ENCODE assay signal across 1 cellular context in genomic region chr6:75748743-75749538, GRCh38.
A peak's percentile ranks its signal among the peaks of the same experiment; 100 is the strongest.
TF ChIP-seq lines count a peak whose summit lies in the region.

Gene MYO6, plus strand, starts transcription at chr6:75749239. Its CDS starts 68,309 bp downstream, at chr6:75817548.

TF ChIP-seq in HepG2, 621 proteins besides CTCF, POLR2A, EP300 and RAD21 (continued from another document and continues in another):
- TF ChIP-seq SIN3A (IDR thresholded peaks at IDR 0.05; ENCODE audit: borderline replicate concordance, low read depth, low read length) (peak; percentile 77; the same call in 1 of the 2 replicates), ZBTB14 (CRISPR knock-in tag; IDR thresholded peaks at IDR 0.05) (peak; percentile 92), TFDP1 (CRISPR knock-in tag; IDR thresholded peaks at IDR 0.05; ENCODE audit: borderline replicate concordance) (peak; percentile 2; the same call in 1 of the 2 replicates), NR0B2 (CRISPR knock-in tag; IDR thresholded peaks at IDR 0.05) (no peak), SOX6 (IDR thresholded peaks at IDR 0.05) (no peak), SOX6 (CRISPR knock-in tag; IDR thresholded peaks at IDR 0.05) (peak; percentile 29; the same call in 1 of the 2 replicates), THAP7 (CRISPR knock-in tag; IDR thresholded peaks at IDR 0.05) (peak; percentile 29; the same call in 1 of the 2 replicates), ZNF777 (CRISPR knock-in tag; IDR thresholded peaks at IDR 0.05) (peak; percentile 85), ZNF773 (CRISPR knock-in tag; IDR thresholded peaks at IDR 0.05; ENCODE audit: borderline replicate concordance) (peak; percentile 71; the same call in 1 of the 2 replicates), ETV6 (CRISPR knock-in tag; conservative IDR thresholded peaks at IDR 0.05) (0 out of 2 replicates have a peak, but pooled peaks have one; percentile 18), JDP2 (CRISPR knock-in tag; IDR thresholded peaks at IDR 0.05; ENCODE audit: borderline replicate concordance) (no peak), CREB1 (IDR thresholded peaks at IDR 0.05) (peak; percentile 50; the same call in 1 of the 2 replicates), CREB1 (CRISPR knock-in tag; IDR thresholded peaks at IDR 0.05) (no peak), ASH2L (IDR thresholded peaks at IDR 0.05; ENCODE audit: insufficient read length, low read depth, low read length) (peak; percentile 67), ZNF44 (CRISPR knock-in tag; IDR thresholded peaks at IDR 0.05) (peak; percentile 73; the same call in 1 of the 2 replicates), KMT2B (CRISPR knock-in tag; IDR thresholded peaks at IDR 0.05) (peak; percentile 58), ZNF724P (CRISPR knock-in tag; IDR thresholded peaks at IDR 0.05; ENCODE audit: borderline replicate concordance) (peak; percentile 15; the same call in 1 of the 2 replicates), ZNF503 (CRISPR knock-in tag; IDR thresholded peaks at IDR 0.05) (no peak; the same call in 1 of the 2 replicates), SRSF9 (IDR thresholded peaks at IDR 0.05; ENCODE audit: borderline replicate concordance, insufficient read depth, low read depth, low read length, poor library complexity, severe bottlenecking) (no peak), ZFP82 (CRISPR knock-in tag; IDR thresholded peaks at IDR 0.05; ENCODE audit: borderline replicate concordance) (no peak), E2F5 (CRISPR knock-in tag; conservative IDR thresholded peaks at IDR 0.05) (no peak), PRMT3 (CRISPR knock-in tag; IDR thresholded peaks at IDR 0.05; ENCODE audit: borderline replicate concordance, low read depth) (no peak), SRSF4 (IDR thresholded peaks at IDR 0.05; ENCODE audit: low read depth, low read length, poor library complexity, severe bottlenecking) (no peak), ZNF317 (CRISPR knock-in tag; IDR thresholded peaks at IDR 0.05) (no peak), ZNF407 (CRISPR knock-in tag; IDR thresholded peaks at IDR 0.05; ENCODE audit: not compliant biosample characterization) (peak; percentile 46), ZNF646 (CRISPR knock-in tag; IDR thresholded peaks at IDR 0.05) (no peak), XRCC5 (optimal IDR thresholded peaks at IDR 0.05; ENCODE audit: low read length) (peak; percentile 23), MTA1 (CRISPR knock-in tag; IDR thresholded peaks at IDR 0.05; ENCODE audit: borderline replicate concordance) (peak; percentile 51; the same call in 1 of the 2 replicates), HBP1 (CRISPR knock-in tag; IDR thresholded peaks at IDR 0.05; ENCODE audit: low read depth) (peak; percentile 24; the same call in 1 of the 2 replicates), HOXD1 (CRISPR knock-in tag; IDR thresholded peaks at IDR 0.05) (0 out of 2 replicates have a peak, but pooled peaks have one; percentile 46), ZKSCAN5 (CRISPR knock-in tag; IDR thresholded peaks at IDR 0.05) (no peak)
